In the genomic region with DNA sequence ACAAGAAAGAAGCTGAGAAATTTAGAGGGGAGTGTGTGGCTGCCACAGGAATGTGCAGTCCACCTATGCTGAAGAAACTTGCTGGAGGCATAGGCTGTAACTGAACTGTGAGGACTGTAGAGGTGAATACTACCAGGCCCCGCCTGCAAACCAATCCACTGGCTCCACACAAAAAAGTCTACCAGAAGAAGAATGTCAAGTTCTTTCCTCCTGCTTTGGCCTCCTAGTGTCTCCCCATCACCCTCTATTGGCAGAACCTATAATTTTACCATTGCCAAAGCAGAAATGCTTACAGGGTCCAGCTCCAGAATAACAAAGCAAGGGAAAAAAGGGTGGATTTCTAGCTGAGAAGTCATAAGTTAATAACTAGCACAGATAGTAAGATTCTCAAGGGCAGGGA, we compare ENCODE assay signal across 8 cellular contexts. TPM values are rescaled to one million over a fixed set of nuclear protein-coding genes. Genes with fewer than 3 reads are reported as not detected.
A peak's percentile ranks its signal among the peaks of the same experiment; 100 is the strongest.
DNase-seq lines count a peak whose midpoint lies in the region; ATAC-seq and TF ChIP-seq lines count a peak whose summit lies in the region.

No MANE protein-coding gene starts in this region.

- 91 to 100% methylated on average over 1 of the region's 1 CpG for WGBS in endodermal cell (ENCODE audit: insufficient coverage in 1 of 2, insufficient read length in 1 of 2), 2 experiments

- H3K9ac ChIP-seq in endodermal cell (ENCODE audit: extremely low read depth, low read length, poor library complexity, severe bottlenecking) = no peak overlapping the region

- POLR2A ChIA-PET in Caco-2 (lab: Charles Lee) = no interaction called here

- H3K9me3 Mint-ChIP-seq in Caco-2 (ENCODE audit: unreplicated experiment) (no peaks in the 10 kb centered on the region), endodermal cell (peaks cover 7% of the 10 kb centered on the region)

- no peak overlapping the region for H3K27ac ChIP-seq in endodermal cell (ENCODE audit: low read depth, low read length)

- H3K4me3 ChIP-seq in Caco-2 (ENCODE audit: low read depth, low read length) (no peak overlapping the region), endodermal cell (ENCODE audit: low read length) (no peak overlapping the region)

- H3K4me3 Mint-ChIP-seq in Caco-2 (ENCODE audit: unreplicated experiment) (no peak overlapping the region), endodermal cell (no peak overlapping the region)

- H3K36me3 ChIP-seq in Caco-2 (ENCODE audit: control insufficient read depth, insufficient read depth, low read length) (no peaks in the 10 kb centered on the region), endodermal cell (ENCODE audit: control insufficient read depth, insufficient read depth, low read length) (no peaks in the 10 kb centered on the region)

- no peaks in the 10 kb centered on the region for H3K27me3 Mint-ChIP-seq in Caco-2 (ENCODE audit: insufficient read depth, unreplicated experiment)
- H3K27me3 Mint-ChIP-seq in endodermal cell (ENCODE audit: insufficient read depth) = peaks cover 14% of the 10 kb centered on the region

- H3K36me3 Mint-ChIP-seq in Caco-2 (ENCODE audit: insufficient read depth, unreplicated experiment) (no peaks in the 10 kb centered on the region), endodermal cell (ENCODE audit: low read depth) (no peaks in the 10 kb centered on the region)

- H3K4me1 Mint-ChIP-seq in Caco-2 (ENCODE audit: low read depth, unreplicated experiment) (no peaks in the 10 kb centered on the region), endodermal cell (no peaks in the 10 kb centered on the region)

- peak; percentile 16 to 64 for TF ChIP-seq CTCF in Caco-2 (IDR thresholded peaks at IDR 0.05; ENCODE audit: insufficient read depth in 1 of 2, low read depth in 1 of 2, low read length in 1 of 2, severe bottlenecking in 1 of 2, unreplicated experiment in 1 of 2)
- peak; percentile 63 for TF ChIP-seq CTCF in endodermal cell (conservative IDR thresholded peaks at IDR 0.05)

- H3K4me1 ChIP-seq in Caco-2 (no peaks in the 10 kb centered on the region), endodermal cell (ENCODE audit: control insufficient read depth, insufficient read depth, low read length) (no peaks in the 10 kb centered on the region)

- CTCF ChIA-PET in Caco-2 (lab: Charles Lee) = no interaction called here

- DNase-seq in Caco-2 (peak; percentile 45 to 59), LHCN-M2 (ENCODE audit: low read depth) (peak; percentile 42), endodermal cell (peak; percentile 61), Ammon's horn (ENCODE audit: low spot score) (no peak), middle frontal gyrus (ENCODE audit: extremely low spot score, low spot score) (no peak), NCI-H2171 treated with DMSO at 0.1 percent for 48 hours (lab: John Stamatoyannopoulos, UW) (no peak)

- intact Hi-C loops in Caco-2 (cut with micrococcal nuclease; ENCODE audit: unreplicated experiment) = loop anchor here (1.0 kb wide), 2 partner anchors 76 to 151 kb away; no protein-coding TSS in a partner anchor

- no TSS peak for BruUV-seq in Caco-2 (replicated peaks; lab: Mats Ljungman, UMichigan)

- no peaks in the 10 kb centered on the region for H3K27me3 ChIP-seq in Caco-2 (replicated peaks; ENCODE audit: control insufficient read depth, insufficient read depth, low read length)
- no peaks in the 10 kb centered on the region for H3K27me3 ChIP-seq in endodermal cell (ENCODE audit: control insufficient read depth, insufficient read depth, low read length, poor library complexity, severe bottlenecking)

- H3K9me3 ChIP-seq in Caco-2 (no peaks in the 10 kb centered on the region), endodermal cell (ENCODE audit: control insufficient read depth, low read length) (no peaks in the 10 kb centered on the region)

- no peak overlapping the region for H3K27ac Mint-ChIP-seq in Caco-2 (ENCODE audit: unreplicated experiment)
- H3K27ac Mint-ChIP-seq in endodermal cell = no peak overlapping the region

- ATAC-seq in GM19328 (IDR thresholded peaks at IDR 0.05; ENCODE audit: unreplicated experiment) (peak; percentile 67), HG03039 (IDR thresholded peaks at IDR 0.05; ENCODE audit: unreplicated experiment) (no peak)

RNA-seq across cellular contexts. Expression of a gene that starts 5.9 kb away (rescaled TPM):
- total RNA-seq in Caco-2 (2022) (299 and 337 TPM in 2 replicates), LHCN-M2 (2014; rRNA removed) (176 and 215 TPM in 2 replicates), endodermal cell (100 to 1,000 TPM; 261 to 296 TPM)
- polyA plus RNA-seq in LHCN-M2 (2012) = 439 TPM
- polyA plus RNA-seq in endodermal cell (2013, experiment 1 of 2) = 303 TPM
- polyA plus RNA-seq in endodermal cell (2013, experiment 2 of 2) = 288 TPM

RNA-seq across cellular contexts. Expression of a gene that starts 19.4 kb away (rescaled TPM):
- total RNA-seq in Caco-2 (2022) (44.0 and 47.1 TPM in 2 replicates), LHCN-M2 (2014; rRNA removed) (35.5 and 37.3 TPM in 2 replicates), endodermal cell (10 to 100 TPM; 53.0 to 56.0 TPM)
- 10.6 TPM for polyA plus RNA-seq in LHCN-M2 (2012)
- polyA plus RNA-seq in endodermal cell (2013, experiment 1 of 2) = 52.6 TPM
- 48.9 TPM for polyA plus RNA-seq in endodermal cell (2013, experiment 2 of 2)

Comparison
In these comparisons a context has a peak if more than half of its experiments do, and no peak if none do; other contexts are left out.
1. DNase-seq: peak in Caco-2 (2 of 2), LHCN-M2 (single experiment) and endodermal cell (single experiment); none in Ammon's horn (single experiment), middle frontal gyrus (single experiment) and NCI-H2171 treated with DMSO at 0.1 percent for 48 hours (single experiment).